In genomic region chr20:36950432-36951197, GRCh38 we compare ENCODE assay signal across 8 cellular contexts. TPM values are rescaled to one million over a fixed set of nuclear protein-coding genes. Genes with fewer than 3 reads are reported as not detected.
DNase-seq lines count a peak whose midpoint lies in the region; ATAC-seq and TF ChIP-seq lines count a peak whose summit lies in the region.

No MANE protein-coding gene starts in this region.

- TF ChIP-seq POLR2A in Peyer's patch (IDR thresholded peaks at IDR 0.05): no peak
- TF ChIP-seq POLR2A in body of pancreas (IDR thresholded peaks at IDR 0.05): no peak

- H3K27ac ChIP-seq in Peyer's patch: peak overlapping the region; percentile 85 to 96 (median 90)
- H3K27ac ChIP-seq in body of pancreas: peak overlapping the region; percentile 63 to 96 (median 90)
- no peak overlapping the region for H3K27ac ChIP-seq in iPS-20b (ENCODE audit: low read length)

- H3K27me3 ChIP-seq in Peyer's patch: no peaks in the 10 kb centered on the region
- H3K27me3 ChIP-seq in body of pancreas: no peaks in the 10 kb centered on the region
- H3K27me3 ChIP-seq in iPS-20b (ENCODE audit: insufficient read depth, low read length): peaks cover 16% of the 10 kb centered on the region

- ATAC-seq in GM21423 (IDR thresholded peaks at IDR 0.05; ENCODE audit: unreplicated experiment): peak; percentile 1
- no peak for ATAC-seq in body of pancreas
- no peak for ATAC-seq in HG02840 (IDR thresholded peaks at IDR 0.05; ENCODE audit: low FRiP score, unreplicated experiment)

- H3K36me3 ChIP-seq in Peyer's patch: peaks cover 0 to 7% (median 0%) of the 10 kb centered on the region in 3 donors
- peaks cover 0 to 2% of the 10 kb centered on the region in 2 donors for H3K36me3 ChIP-seq in body of pancreas (replicated peaks in 1 of 2; ENCODE audit: insufficient read depth in 1 of 2, low read depth in 2 of 2)
- H3K36me3 ChIP-seq in iPS-20b (ENCODE audit: insufficient read depth, low read depth, low read length): peaks cover under 1% of the 10 kb centered on the region; the same call in 1 of the 2 replicates

- H3K4me1 ChIP-seq in Peyer's patch: peaks cover 0 to 27% (median 5%) of the 10 kb centered on the region in 4 donors
- H3K4me1 ChIP-seq in body of pancreas: peaks cover 77% of the 10 kb centered on the region
- H3K4me1 ChIP-seq in iPS-20b (ENCODE audit: insufficient read depth, low read length): peaks cover 15% of the 10 kb centered on the region

- DNase-seq in CD1c-positive myeloid dendritic cell (ENCODE audit: extremely low spot score): peak; percentile 71
- DNase-seq in Peyer's patch: peak in 1 of 3 donors; percentile 43
- peak; percentile 17 to 39 (median 31) for DNase-seq in body of pancreas
- peak; percentile 12 for DNase-seq in stimulated activated CD8-positive, alpha-beta memory T cell treated with anti-CD3 and anti-CD28 coated beads, Interleukin-12 subunit alpha, Interleukin-12 subunit beta, amount 100 ng/mL, for 4 hours (ENCODE audit: low read depth)
- no peak for DNase-seq in ureter (ENCODE audit: low spot score)

- WGBS in body of pancreas, 2 donors: 3 to 7% methylated on average over 18 to 24 of the region's 24 CpGs

- peak overlapping the region; percentile 12; the same call in 1 of the 2 replicates for H3K9ac ChIP-seq in iPS-20b (ENCODE audit: low read depth, low read length)

- H3K4me3 ChIP-seq in Peyer's patch: peak overlapping the region; percentile 68 to 98 (median 84)
- peak overlapping the region; percentile 72 to 96 for H3K4me3 ChIP-seq in body of pancreas
- H3K4me3 ChIP-seq in iPS-20b (ENCODE audit: low read length): peak overlapping the region; percentile 89

- H3K9me3 ChIP-seq in Peyer's patch (no peaks in the 10 kb centered on the region), body of pancreas (no peaks in the 10 kb centered on the region), iPS-20b (ENCODE audit: insufficient read depth, low read depth, low read length) (no peaks in the 10 kb centered on the region)

- intact Hi-C loops in body of pancreas (cut with DNase I): no loop called here

- TF ChIP-seq CTCF in Peyer's patch (IDR thresholded peaks at IDR 0.05) (no peak), body of pancreas (IDR thresholded peaks at IDR 0.05) (no peak)

RNA-seq across cellular contexts. Expression of gene SAMHD1, which starts 0.9 kb away (rescaled TPM):
- total RNA-seq in Peyer's patch (100 to 1,000 TPM in 1 of 4 donors, 10 to 100 TPM in 3; 26.4 to 195 (median 77.5) TPM), body of pancreas (100 to 1,000 TPM in 1 of 2 donors, 10 to 100 TPM in 1; 87.7 to 116 TPM), ureter (95.4 TPM)
